ENCODE assay signal across 17 cellular contexts in genomic region chr1:234715252-234715945, GRCh38.
A peak's percentile ranks its signal among the peaks of the same experiment; 100 is the strongest.
DNase-seq lines count a peak whose midpoint lies in the region; ATAC-seq and TF ChIP-seq lines count a peak whose summit lies in the region.
"Had no signal": no experiment of that assay in that cellular context is flagged by ENCODE, and none has a peak within 500 bp of the region (broad histone marks: within the 10 kb centered on the region; RNA-seq: fewer than 3 reads in every experiment).

No MANE protein-coding gene starts in this region.

- H3K9me3 ChIP-seq in thyroid gland: no peaks in the 10 kb centered on the region

- H3K9me3 Mint-ChIP-seq in brain (peaks cover 0 to 4% (median 0%) of the 10 kb centered on the region in 5 experiments), nephron (no peaks in the 10 kb centered on the region)
- H3K9me3 Mint-ChIP-seq: activated CD8-positive, alpha-beta T cell treated with anti-CD3 and anti-CD28 coated beads for 36 hours; naive thymus-derived CD8-positive, alpha-beta T cell had no signal

- no peaks in the 10 kb centered on the region for H3K27me3 ChIP-seq in thyroid gland

- intact Hi-C loops in left ventricle myocardium superior (cut with micrococcal nuclease): loop anchor here (10.0 kb wide), 1 partner anchor 221 kb away; no protein-coding TSS in a partner anchor
- intact Hi-C loops in thyroid gland (cut with DNase I): loop anchor here (10.0 kb wide), 2 partner anchors 209 to 359 kb away; no protein-coding TSS in a partner anchor

- no peak for TF ChIP-seq POLR2A in thyroid gland (IDR thresholded peaks at IDR 0.05)

- H3K4me3 ChIP-seq in thyroid gland (replicated peaks in 1 of 3): no peak overlapping the region
- H3K4me3 ChIP-seq: skin epidermis had no signal

- TF ChIP-seq CTCF in brain (conservative IDR thresholded peaks at IDR 0.05) (no peak), nephron (IDR thresholded peaks at IDR 0.05; ENCODE audit: unreplicated experiment in 3 of 3) (no peak), thyroid gland (IDR thresholded peaks at IDR 0.05) (no peak)

- no peak for DNase-seq in left ventricle myocardium superior
- no peak for DNase-seq in thyroid gland
- no peak for DNase-seq in activated CD8-positive, alpha-beta memory T cell treated with anti-CD3 and anti-CD28 coated beads for 24 hours
- DNase-seq in stimulated activated CD4-positive, alpha-beta T cell treated with anti-CD3 and anti-CD28 coated beads, Interleukin-2, amount 100 ng/mL, for 48 hours: no peak
- DNase-seq in activated gamma-delta T cell (lab: John Stamatoyannopoulos, UW): no peak
- DNase-seq: activated CD8-positive, alpha-beta T cell treated with anti-CD3 and anti-CD28 coated beads for 36 hours; activated effector memory CD4-positive, alpha-beta T cell treated with Interleukin-2 at 50 U/mL for 16 hours; foreskin melanocyte; HCEC 1CT; KG1; naive thymus-derived CD8-positive, alpha-beta T cell; NCI-H1105 treated with DMSO at 0.1 percent for 48 hours; NCI-H2171 treated with DMSO at 0.1 percent for 48 hours; OCI-M1 had no signal

- peaks cover 53 to 67% of the 10 kb centered on the region in 2 donors for H3K4me1 ChIP-seq in thyroid gland

- no peaks in the 10 kb centered on the region for H3K27me3 Mint-ChIP-seq in brain
- H3K27me3 Mint-ChIP-seq in nephron (ENCODE audit: low read depth): no peaks in the 10 kb centered on the region
- H3K27me3 Mint-ChIP-seq: activated CD8-positive, alpha-beta T cell treated with anti-CD3 and anti-CD28 coated beads for 36 hours; naive thymus-derived CD8-positive, alpha-beta T cell had no signal

- H3K4me1 Mint-ChIP-seq in brain (peaks cover 77% of the 10 kb centered on the region), nephron (peaks cover 57% of the 10 kb centered on the region)

- H3K4me3 Mint-ChIP-seq in brain: peak overlapping the region in 1 of 5 experiments; percentile 8
- H3K4me3 Mint-ChIP-seq in nephron: peak overlapping the region in 2 of 3 experiments; percentile 18 to 40
- H3K4me3 Mint-ChIP-seq: activated CD8-positive, alpha-beta T cell treated with anti-CD3 and anti-CD28 coated beads for 36 hours; naive thymus-derived CD8-positive, alpha-beta T cell had no signal

- H3K36me3 Mint-ChIP-seq in brain: no peaks in the 10 kb centered on the region
- H3K36me3 Mint-ChIP-seq in nephron (ENCODE audit: low read depth): no peaks in the 10 kb centered on the region
- H3K36me3 Mint-ChIP-seq: naive thymus-derived CD8-positive, alpha-beta T cell had no signal

- H3K36me3 ChIP-seq in thyroid gland: no peaks in the 10 kb centered on the region

- H3K27ac Mint-ChIP-seq in brain (peak overlapping the region in 4 of 5 experiments; percentile 9 to 100 (median 90)), nephron (peak overlapping the region; percentile 99 to 100 (median 99))
- H3K27ac Mint-ChIP-seq: activated CD8-positive, alpha-beta T cell treated with anti-CD3 and anti-CD28 coated beads for 36 hours had no signal

- peak overlapping the region in 2 of 3 donors; percentile 97 to 99 for H3K27ac ChIP-seq in thyroid gland

- peak; percentile 15 for ATAC-seq in left ventricle myocardium superior
- ATAC-seq: activated CD8-positive, alpha-beta T cell treated with anti-CD3 and anti-CD28 coated beads for 36 hours; naive thymus-derived CD8-positive, alpha-beta T cell had no signal

- 76 to 81% methylated on average over 9 of the region's 9 CpGs for WGBS in thyroid gland, 2 donors
